10 cellular contexts compared by ENCODE assay signal in the genomic region with DNA sequence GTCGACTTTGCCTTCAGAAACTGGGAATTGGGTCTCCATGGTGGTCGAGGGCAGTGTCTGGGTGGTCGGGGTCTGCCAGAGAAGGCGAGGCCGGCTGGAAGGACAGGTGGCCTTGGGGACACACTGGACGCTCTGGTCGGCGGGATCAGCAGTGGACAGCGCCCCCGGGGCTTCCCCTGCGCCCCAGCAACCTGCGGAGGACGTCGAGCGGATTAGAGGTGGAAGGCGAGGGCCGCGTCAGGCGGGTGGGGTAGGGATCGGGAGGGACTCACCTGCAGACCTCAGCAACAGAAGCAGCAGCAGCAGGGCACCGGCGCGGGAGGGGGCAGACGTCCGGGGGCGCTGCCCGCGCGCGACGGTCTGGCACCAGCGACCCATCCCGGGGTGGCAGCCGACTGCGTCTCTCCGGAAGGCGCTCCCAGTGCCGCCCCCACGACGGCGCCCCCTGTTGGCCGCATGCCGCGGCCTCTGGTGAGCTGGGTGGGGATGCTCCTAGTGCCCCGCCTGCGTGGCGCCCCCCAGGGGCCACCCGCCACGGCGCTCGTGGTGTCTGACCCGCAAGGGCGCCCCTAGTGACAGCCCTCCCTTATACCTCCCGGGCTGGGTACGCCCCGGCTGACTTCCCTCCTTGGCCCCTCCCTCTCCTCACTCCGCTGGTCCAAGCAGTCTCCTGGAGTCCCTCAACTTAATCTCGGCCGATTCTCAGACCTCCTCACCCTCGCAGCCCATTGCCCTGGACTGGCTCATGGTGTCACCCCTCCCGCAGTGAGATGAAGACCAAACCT. TPM values are rescaled to one million over a fixed set of nuclear protein-coding genes. Genes with fewer than 3 reads are reported as not detected.
DNase-seq lines count a peak whose midpoint lies in the region; TF ChIP-seq lines count a peak whose summit lies in the region.
"Had no signal": no experiment of that assay in that cellular context is flagged by ENCODE, and none has a peak within 500 bp of the region (broad histone marks: within the 10 kb centered on the region; RNA-seq: fewer than 3 reads in every experiment).

A gene with protein sequence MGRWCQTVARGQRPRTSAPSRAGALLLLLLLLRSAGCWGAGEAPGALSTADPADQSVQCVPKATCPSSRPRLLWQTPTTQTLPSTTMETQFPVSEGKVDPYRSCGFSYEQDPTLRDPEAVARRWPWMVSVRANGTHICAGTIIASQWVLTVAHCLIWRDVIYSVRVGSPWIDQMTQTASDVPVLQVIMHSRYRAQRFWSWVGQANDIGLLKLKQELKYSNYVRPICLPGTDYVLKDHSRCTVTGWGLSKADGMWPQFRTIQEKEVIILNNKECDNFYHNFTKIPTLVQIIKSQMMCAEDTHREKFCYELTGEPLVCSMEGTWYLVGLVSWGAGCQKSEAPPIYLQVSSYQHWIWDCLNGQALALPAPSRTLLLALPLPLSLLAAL (minus strand): TSS at position 423 of the 785 bp plus-strand sequence. CDS start 45 bp downstream, at position 378.

- H3K36me3 Mint-ChIP-seq in chondrocyte (ENCODE audit: low read depth): no peaks in the 10 kb centered on the region
- H3K36me3 Mint-ChIP-seq in progenitor cell of endocrine pancreas (ENCODE audit: insufficient read depth): no peaks in the 10 kb centered on the region
- H3K36me3 Mint-ChIP-seq: activated naive CD4-positive, alpha-beta T cell treated with anti-CD3 and anti-CD28 coated beads, Interleukin-2, amount 50 U/mL, for 24 hours had no signal

- no peak within 1 kb of the TSS for H3K27ac Mint-ChIP-seq in chondrocyte (ENCODE audit: unreplicated experiment)
- H3K27ac Mint-ChIP-seq in progenitor cell of endocrine pancreas: no peak within 1 kb of the TSS
- H3K27ac Mint-ChIP-seq: activated naive CD4-positive, alpha-beta T cell treated with anti-CD3 and anti-CD28 coated beads, Interleukin-2, amount 50 U/mL, for 24 hours had no signal

- DNase-seq in COLO829 (ENCODE audit: low spot score): peak; percentile 33
- DNase-seq in LNCaP clone FGC (ENCODE audit: low read depth): no peak
- no peak for DNase-seq in chondrocyte (ENCODE audit: low spot score)
- DNase-seq in progenitor cell of endocrine pancreas (ENCODE audit: low spot score, unreplicated experiment): no peak
- no peak for DNase-seq in NCI-H2081 treated with DMSO at 0.1 percent for 48 hours (lab: John Stamatoyannopoulos, UW)
- DNase-seq in NCI-H2171 treated with DMSO at 0.1 percent for 48 hours (lab: John Stamatoyannopoulos, UW): no peak
- DNase-seq in stimulated activated naive CD4-positive, alpha-beta T cell treated with Interleukin-2 at 50 U/mL for 16 hours (lab: John Stamatoyannopoulos, UW): no peak
- DNase-seq in foreskin melanocyte: no peak

- H3K27me3 Mint-ChIP-seq in chondrocyte (ENCODE audit: low read depth): peaks cover 5% of the 10 kb centered on the region
- peaks cover 18% of the 10 kb centered on the region for H3K27me3 Mint-ChIP-seq in progenitor cell of endocrine pancreas

- H3K4me3 Mint-ChIP-seq in chondrocyte (ENCODE audit: unreplicated experiment): no peak within 1 kb of the TSS
- H3K4me3 Mint-ChIP-seq in progenitor cell of endocrine pancreas (ENCODE audit: low read depth): no peak within 1 kb of the TSS
- H3K4me3 Mint-ChIP-seq: activated naive CD4-positive, alpha-beta T cell treated with anti-CD3 and anti-CD28 coated beads, Interleukin-2, amount 50 U/mL, for 24 hours had no signal

- no peak within 1 kb of the TSS for H3K4me3 ChIP-seq in LNCaP clone FGC (ENCODE audit: low read depth, low read length)

- H3K9me3 Mint-ChIP-seq in chondrocyte (ENCODE audit: low read depth): peaks cover 4% of the 10 kb centered on the region
- peaks cover 4% of the 10 kb centered on the region for H3K9me3 Mint-ChIP-seq in progenitor cell of endocrine pancreas (ENCODE audit: low read depth)
- H3K9me3 Mint-ChIP-seq: activated naive CD4-positive, alpha-beta T cell treated with anti-CD3 and anti-CD28 coated beads, Interleukin-2, amount 50 U/mL, for 24 hours had no signal

- peak; percentile 26; the same call in 1 of the 2 replicates for TF ChIP-seq CTCF in LNCaP clone FGC (IDR thresholded peaks at IDR 0.05; ENCODE audit: control insufficient read depth, extremely low read depth, insufficient read depth)
- peak; percentile 49 for TF ChIP-seq CTCF in chondrocyte (IDR thresholded peaks at IDR 0.05)
- peak; percentile 38 for TF ChIP-seq CTCF in progenitor cell of endocrine pancreas (IDR thresholded peaks at IDR 0.05; ENCODE audit: unreplicated experiment)

- H3K4me1 Mint-ChIP-seq in chondrocyte (ENCODE audit: low read depth) (no peaks in the 10 kb centered on the region), progenitor cell of endocrine pancreas (ENCODE audit: low read depth) (peaks cover 3% of the 10 kb centered on the region)
- H3K4me1 Mint-ChIP-seq: activated naive CD4-positive, alpha-beta T cell treated with anti-CD3 and anti-CD28 coated beads, Interleukin-2, amount 50 U/mL, for 24 hours had no signal

RNA-seq across cellular contexts. Expression of the gene that starts here (rescaled TPM):
- not detected in 3 replicates for total RNA-seq in chondrocyte
- 1.9 TPM in 2 replicates for total RNA-seq in progenitor cell of endocrine pancreas
- total RNA-seq: renal cortical epithelial cell had no signal
